ENCODE assay signal across 8 cellular contexts in the genomic region with DNA sequence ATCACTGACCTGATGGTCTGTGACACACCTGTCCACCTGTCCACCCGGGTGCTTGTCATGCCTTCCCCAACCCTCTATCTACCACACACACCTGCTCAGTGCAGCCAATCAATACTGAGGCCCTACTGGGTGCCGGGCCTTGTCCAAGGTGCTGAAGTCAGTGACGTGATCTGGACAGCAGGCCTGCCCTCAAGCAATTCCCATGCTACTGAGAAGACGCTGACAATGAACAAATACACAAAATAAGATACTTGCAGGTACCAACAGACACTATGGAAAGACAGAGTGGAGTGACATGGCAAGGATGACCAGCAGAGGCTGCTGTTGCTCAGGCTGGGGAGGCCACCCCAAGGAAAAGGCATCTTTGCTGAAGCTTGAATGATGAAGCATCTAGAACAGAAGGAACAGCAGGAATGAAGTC. TPM values are rescaled to one million over a fixed set of nuclear protein-coding genes. Genes with fewer than 3 reads are reported as not detected.
DNase-seq lines count a peak whose midpoint lies in the region; ATAC-seq and TF ChIP-seq lines count a peak whose summit lies in the region.

No MANE protein-coding gene starts in this region.

- no peaks in the 10 kb centered on the region for H3K27me3 ChIP-seq in esophagus muscularis mucosa

- H4K20me1 ChIP-seq in OCI-LY7 (ENCODE audit: insufficient read depth, low read length) = no peaks in the 10 kb centered on the region

- CTCF ChIA-PET in OCI-LY7 (lab: Charles Lee; ENCODE audit: unreplicated experiment) = no interaction called here

- TF ChIP-seq POLR2A in esophagus muscularis mucosa (IDR thresholded peaks at IDR 0.05; ENCODE audit: low read depth) = no peak

- WGBS in esophagus muscularis mucosa = 75% methylated on average over 4 of the region's 4 CpGs

- H3K4me1 ChIP-seq in OCI-LY7 (ENCODE audit: insufficient read depth, low read length, poor library complexity, severe bottlenecking) (no peaks in the 10 kb centered on the region), esophagus muscularis mucosa (no peaks in the 10 kb centered on the region)

- H3K79me2 ChIP-seq in OCI-LY7 (ENCODE audit: insufficient read depth, low read depth, low read length) = no peaks in the 10 kb centered on the region

- TF ChIP-seq CTCF in OCI-LY7 (conservative IDR thresholded peaks at IDR 0.05; ENCODE audit: low read length) (peak; percentile 75), esophagus muscularis mucosa (IDR thresholded peaks at IDR 0.05) (peak; percentile 23 to 47 (median 31)), GM20000 (IDR thresholded peaks at IDR 0.05; ENCODE audit: extremely low read depth, missing control alignments) (no peak)

- H3K27ac ChIP-seq in OCI-LY7 (ENCODE audit: low read depth, low read length, poor library complexity, severe bottlenecking) = no peak overlapping the region
- no peak overlapping the region for H3K27ac ChIP-seq in esophagus muscularis mucosa (replicated peaks in 1 of 4)

- no peaks in the 10 kb centered on the region for H3K36me3 ChIP-seq in OCI-LY7 (ENCODE audit: insufficient read depth, low read length)
- peaks cover 15 to 96% (median 78%) of the 10 kb centered on the region in 4 donors for H3K36me3 ChIP-seq in esophagus muscularis mucosa

- H3K4me2 ChIP-seq in OCI-LY7 (ENCODE audit: low read length) = no peak overlapping the region

- POLR2A ChIA-PET in OCI-LY7 (lab: Charles Lee) = no interaction called here

- no peak for TF ChIP-seq EP300 in esophagus muscularis mucosa (IDR thresholded peaks at IDR 0.05)

- H3K4me3 ChIP-seq in OCI-LY7 (ENCODE audit: low read depth, low read length, poor library complexity, severe bottlenecking) (no peak overlapping the region), esophagus muscularis mucosa (no peak overlapping the region)

- DNase-seq in activated CD8-positive, alpha-beta memory T cell treated with anti-CD3 and anti-CD28 coated beads, Interleukin-2, amount 50 U/mL, for 48 hours = peak; percentile 42
- no peak for DNase-seq in activated CD8-positive, alpha-beta memory T cell treated with anti-CD3 and anti-CD28 coated beads for 24 hours
- DNase-seq in OCI-LY7 (ENCODE audit: low spot score) (peak; percentile 33), esophagus muscularis mucosa (ENCODE audit: extremely low spot score) (peak; percentile 45), sciatic nerve (ENCODE audit: low spot score) (no peak), GM20000 (ENCODE audit: low spot score) (no peak)

- intact Hi-C loops in OCI-LY7 (cut with micrococcal nuclease; ENCODE audit: unreplicated experiment) = loop anchor here (1.0 kb wide), 1 partner anchor 145 kb away; no protein-coding TSS in a partner anchor
- intact Hi-C loops in esophagus muscularis mucosa (cut with DNase I) = no loop called here
- intact Hi-C loops in sciatic nerve (cut with DNase I) = no loop called here

- no TSS peak for BruUV-seq in OCI-LY7 (replicated peaks; lab: Mats Ljungman, UMichigan)

- H3K9me3 ChIP-seq in OCI-LY7 (ENCODE audit: low read length) (no peaks in the 10 kb centered on the region), esophagus muscularis mucosa (no peaks in the 10 kb centered on the region)

- peak; percentile 42 for ATAC-seq in sciatic nerve
- ATAC-seq in HG03439 (IDR thresholded peaks at IDR 0.05; ENCODE audit: unreplicated experiment) = no peak
- no peak for ATAC-seq in HG02610 (IDR thresholded peaks at IDR 0.05; ENCODE audit: unreplicated experiment)

- no peaks in the 10 kb centered on the region for H3K9me2 ChIP-seq in OCI-LY7 (ENCODE audit: insufficient read depth, low read length)

- H2AFZ ChIP-seq in OCI-LY7 (ENCODE audit: low read length) = no peak overlapping the region

RNA-seq across cellular contexts. Expression of a gene that starts 21.2 kb away (rescaled TPM):
- not detected in 2 replicates for total RNA-seq in OCI-LY7 (2014; rRNA removed; shearing (Covaris generic))
- total RNA-seq in OCI-LY7 (2022) (0.70 TPM in 1 of 2 replicates, not detected in the other), esophagus muscularis mucosa (10 to 100 TPM; 40.3 to 74.8 (median 54.4) TPM), sciatic nerve (158 TPM)

RNA-seq across cellular contexts. Expression of a gene that starts 29.8 kb away (rescaled TPM):
- total RNA-seq in OCI-LY7 (2014; rRNA removed; shearing (Covaris generic)) = not detected in 2 replicates
- total RNA-seq in OCI-LY7 (2022) (not detected in 2 replicates), esophagus muscularis mucosa (not detected), sciatic nerve (not detected)

RNA-seq across cellular contexts. Expression of a gene that starts 56.4 kb away (rescaled TPM):
- 6.5 and 6.8 TPM in 2 replicates for total RNA-seq in OCI-LY7 (2014; rRNA removed; shearing (Covaris generic))
- 1.3 and 1.4 TPM in 2 replicates for total RNA-seq in OCI-LY7 (2022)
- 10 to 100 TPM in 3 of 4 donors, 1 to 10 TPM in 1; 9.1 to 28.0 (median 20.1) TPM for total RNA-seq in esophagus muscularis mucosa
- 36.7 TPM for total RNA-seq in sciatic nerve

Comparison
In these comparisons a context has a peak if more than half of its experiments do, and no peak if none do; other contexts are left out.
1. DNase-seq: peak in activated CD8-positive, alpha-beta memory T cell treated with anti-CD3 and anti-CD28 coated beads, Interleukin-2, amount 50 U/mL, for 48 hours (single experiment), OCI-LY7 (single experiment) and esophagus muscularis mucosa (single experiment); none in activated CD8-positive, alpha-beta memory T cell treated with anti-CD3 and anti-CD28 coated beads for 24 hours (single experiment), sciatic nerve (single experiment) and GM20000 (single experiment).
2. RNA of a gene that starts 21.2 kb away (total RNA-seq): 158 TPM in sciatic nerve (single experiment) and 40.3 to 74.8 TPM in esophagus muscularis mucosa; 0.70 TPM in OCI-LY7; every median in the first group is over 10 times any median in the second.